In the genomic region with DNA sequence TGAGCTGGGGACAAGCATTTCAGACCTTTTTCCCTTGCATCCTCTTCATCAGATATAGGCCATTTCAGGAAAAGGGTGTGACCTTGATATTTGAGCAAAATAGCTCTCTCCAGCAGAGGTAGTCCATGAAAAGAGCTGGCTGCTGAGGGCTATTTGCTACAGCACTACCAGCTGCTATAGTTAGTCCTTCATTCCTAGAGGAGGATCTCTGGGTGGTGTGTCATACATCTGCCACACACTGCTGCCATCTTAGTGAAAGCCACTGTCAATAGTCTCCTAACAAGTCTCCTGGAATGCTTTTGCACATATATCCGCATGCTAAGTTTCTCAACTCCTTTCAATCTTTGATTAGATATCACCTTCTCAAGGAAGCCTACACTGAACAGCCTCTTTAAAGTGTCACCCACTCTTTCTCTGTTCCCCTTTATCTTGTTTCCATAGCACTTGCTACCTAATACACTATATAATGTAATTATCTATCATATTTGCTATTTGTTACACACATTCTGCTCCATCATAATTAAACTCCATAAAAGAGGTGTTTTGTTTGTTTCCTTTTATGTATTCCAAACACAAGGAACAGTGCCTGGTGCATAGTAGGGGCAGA, we compare ENCODE assay signal across 22 cellular contexts.
A peak's percentile ranks its signal among the peaks of the same experiment; 100 is the strongest.
DNase-seq lines count a peak whose midpoint lies in the region; ATAC-seq and TF ChIP-seq lines count a peak whose summit lies in the region.
"Had no signal": no experiment of that assay in that cellular context is flagged by ENCODE, and none has a peak within 500 bp of the region (broad histone marks: within the 10 kb centered on the region; RNA-seq: fewer than 3 reads in every experiment).

No MANE protein-coding gene starts in this region.

- H3K27ac ChIP-seq in substantia nigra (ENCODE audit: low read depth, low read length, poor library complexity, severe bottlenecking) = no peak overlapping the region
- no peak overlapping the region for H3K27ac ChIP-seq in mesenchymal stem cell (ENCODE audit: low read length, poor library complexity, severe bottlenecking)

- no peak overlapping the region for H3K18ac ChIP-seq in mesenchymal stem cell (ENCODE audit: low read depth in 1 of 2, low read length in 2 of 2)

- H3K23ac ChIP-seq in mesenchymal stem cell (ENCODE audit: low read length in 2 of 2) = no peak overlapping the region

- CTCF ChIA-PET in activated CD8-positive, alpha-beta memory T cell treated with anti-CD3 and anti-CD28 coated beads, Interleukin-2, amount 10 ng/mL, durations not matched to agents 7 days and 5 days (lab: Charles Lee) = no interaction called here

- H3K36me3 ChIP-seq in mesenchymal stem cell (ENCODE audit: control insufficient read depth in 1 of 2, insufficient read depth in 2 of 2, low read depth in 1 of 2, low read length in 2 of 2) = peaks cover 0 to 7% of the 10 kb centered on the region in 2 experiments

- H3K4me3 ChIP-seq in mesenchymal stem cell (ENCODE audit: insufficient read depth in 1 of 2, low read depth in 1 of 2, low read length in 2 of 2) = no peak overlapping the region

- H4K91ac ChIP-seq in mesenchymal stem cell (ENCODE audit: low read length) = no peak overlapping the region

- TF ChIP-seq POLR2A in GM18505 (IDR thresholded peaks at IDR 0.05; ENCODE audit: borderline replicate concordance, extremely low read depth, insufficient read depth, insufficient read length) = no peak

- no peaks in the 10 kb centered on the region for H3K36me3 Mint-ChIP-seq in activated CD8-positive, alpha-beta memory T cell treated with anti-CD3 and anti-CD28 coated beads, Interleukin-2, amount 10 ng/mL, durations not matched to agents 7 days and 5 days

- no peak overlapping the region for H3K4ac ChIP-seq in mesenchymal stem cell (ENCODE audit: low read depth in 1 of 2, low read length in 2 of 2)

- H2BK5ac ChIP-seq in mesenchymal stem cell (ENCODE audit: low read depth, low read length, poor library complexity, severe bottlenecking) = no peak overlapping the region

- no peaks in the 10 kb centered on the region for H3K9me3 Mint-ChIP-seq in activated CD8-positive, alpha-beta memory T cell treated with anti-CD3 and anti-CD28 coated beads, Interleukin-2, amount 10 ng/mL, durations not matched to agents 7 days and 5 days (ENCODE audit: low read depth)
- H3K9me3 Mint-ChIP-seq: CD8-positive, alpha-beta T cell; HFFc6 had no signal

- no peak overlapping the region for H4K8ac ChIP-seq in mesenchymal stem cell (ENCODE audit: low read length)

- H3K4me3 Mint-ChIP-seq in activated CD8-positive, alpha-beta memory T cell treated with anti-CD3 and anti-CD28 coated beads, Interleukin-2, amount 10 ng/mL, durations not matched to agents 7 days and 5 days = no peak overlapping the region
- H3K4me3 Mint-ChIP-seq: CD8-positive, alpha-beta T cell; HFFc6 had no signal

- H2BK12ac ChIP-seq in mesenchymal stem cell (ENCODE audit: low read length in 2 of 2) = no peak overlapping the region

- H3K14ac ChIP-seq in mesenchymal stem cell (ENCODE audit: low read length in 2 of 2) = no peak overlapping the region

- DNase-seq in myocyte (ENCODE audit: low read depth) (peak; percentile 63), substantia nigra (lab: John Stamatoyannopoulos, UW) (no peak), mesenchymal stem cell (no peak)
- DNase-seq in stimulated activated naive CD8-positive, alpha-beta T cell treated with anti-CD3 and anti-CD28 coated beads, Interleukin-15, Interleukin-2, amounts not matched to agents 100 U/mL and 50 U/mL, for 24 hours = no peak
- DNase-seq in activated CD8-positive, alpha-beta memory T cell treated with anti-CD3 and anti-CD28 coated beads, Interleukin-2, amount 10 ng/mL, durations not matched to agents 7 days and 5 days = no peak
- DNase-seq: CD8-positive, alpha-beta T cell; DMS53; EL; H7; HFFc6; MM.1S; NCI-H1092; NCI-H1436 treated with DMSO at 0.1 percent for 48 hours; NCI-H2029; NCI-H526; PC-3; RPMI8226; SHP77 treated with DMSO at 0.1 percent for 48 hours; T-helper 1 cell had no signal

- H2BK15ac ChIP-seq in mesenchymal stem cell (ENCODE audit: low read depth, poor library complexity, severe bottlenecking) = no peak overlapping the region

- H3K27me3 Mint-ChIP-seq in activated CD8-positive, alpha-beta memory T cell treated with anti-CD3 and anti-CD28 coated beads, Interleukin-2, amount 10 ng/mL, durations not matched to agents 7 days and 5 days = no peaks in the 10 kb centered on the region

- no peak overlapping the region for H2BK120ac ChIP-seq in mesenchymal stem cell (ENCODE audit: low read depth, low read length)

- no peaks in the 10 kb centered on the region for H3K9me3 ChIP-seq in mesenchymal stem cell (ENCODE audit: control insufficient read depth, low read length)

- 100% methylated on average over 1 of the region's 1 CpG for WGBS in mesenchymal stem cell

- no peak overlapping the region for H2AFZ ChIP-seq in mesenchymal stem cell (ENCODE audit: low read depth, low read length)

- no peak overlapping the region for H3K9ac ChIP-seq in mesenchymal stem cell (ENCODE audit: low read length)

- no peak overlapping the region for H3K27ac Mint-ChIP-seq in activated CD8-positive, alpha-beta memory T cell treated with anti-CD3 and anti-CD28 coated beads, Interleukin-2, amount 10 ng/mL, durations not matched to agents 7 days and 5 days
- H3K27ac Mint-ChIP-seq: CD8-positive, alpha-beta T cell; HFFc6 had no signal

- no peak overlapping the region for H2AK5ac ChIP-seq in mesenchymal stem cell (ENCODE audit: low read length, severe bottlenecking)

- H3K79me1 ChIP-seq in mesenchymal stem cell (replicated peaks; ENCODE audit: low read length, poor library complexity, severe bottlenecking) = peaks cover 11% of the 10 kb centered on the region

- peaks cover 2% of the 10 kb centered on the region for H3K4me1 ChIP-seq in mesenchymal stem cell (ENCODE audit: control insufficient read depth, insufficient read depth, low read depth, low read length)

- no peaks in the 10 kb centered on the region for H3K4me1 Mint-ChIP-seq in activated CD8-positive, alpha-beta memory T cell treated with anti-CD3 and anti-CD28 coated beads, Interleukin-2, amount 10 ng/mL, durations not matched to agents 7 days and 5 days

- no peak overlapping the region for H3K4me2 ChIP-seq in mesenchymal stem cell (ENCODE audit: low read length, poor library complexity, severe bottlenecking)

- H3K27me3 ChIP-seq in mesenchymal stem cell (ENCODE audit: control insufficient read depth in 1 of 2, insufficient read depth in 1 of 2, low read length in 2 of 2) = no peaks in the 10 kb centered on the region

- ATAC-seq in GM18505 (IDR thresholded peaks at IDR 0.05; ENCODE audit: unreplicated experiment) = peak; percentile 53
- ATAC-seq in GM21360 (IDR thresholded peaks at IDR 0.05; ENCODE audit: unreplicated experiment) = peak; percentile 59
- ATAC-seq in HG03378 (IDR thresholded peaks at IDR 0.05; ENCODE audit: unreplicated experiment) = peak; percentile 66
- ATAC-seq in stimulated activated naive CD8-positive, alpha-beta T cell treated with anti-CD3 and anti-CD28 coated beads, Interleukin-15, Interleukin-2, amounts not matched to agents 100 U/mL and 50 U/mL, for 24 hours = no peak
- ATAC-seq in activated CD8-positive, alpha-beta memory T cell treated with anti-CD3 and anti-CD28 coated beads, Interleukin-2, amount 10 ng/mL, durations not matched to agents 7 days and 5 days = no peak
- ATAC-seq: CD8-positive, alpha-beta T cell; PC-3 had no signal

Comparison
In these comparisons a context has a peak if more than half of its experiments do, and no peak if none do; other contexts are left out.
1. ATAC-seq: peak in GM18505 (single experiment), GM21360 (single experiment) and HG03378 (single experiment); none in stimulated activated naive CD8-positive, alpha-beta T cell treated with anti-CD3 and anti-CD28 coated beads, Interleukin-15, Interleukin-2, amounts not matched to agents 100 U/mL and 50 U/mL, for 24 hours (single experiment) and activated CD8-positive, alpha-beta memory T cell treated with anti-CD3 and anti-CD28 coated beads, Interleukin-2, amount 10 ng/mL, durations not matched to agents 7 days and 5 days (single experiment).